28 cellular contexts compared by ENCODE assay signal in genomic region chr18:56330381-56331115, GRCh38.
"Had no signal": no experiment of that assay in that cellular context is flagged by ENCODE, and none has a peak within 500 bp of the region (broad histone marks: within the 10 kb centered on the region; RNA-seq: fewer than 3 reads in every experiment).

No MANE protein-coding gene starts in this region.

- H3K4me3 Mint-ChIP-seq: activated CD4-positive, alpha-beta memory T cell treated with anti-CD3 and anti-CD28 coated beads, Interleukin-2, amount 10 ng/mL, durations not matched to agents 7 days and 5 days; activated CD4-positive, alpha-beta T cell treated with anti-CD3 and anti-CD28 coated beads, Interleukin-2, amount 10 ng/mL, durations not matched to agents 7 days and 5 days; activated naive CD4-positive, alpha-beta T cell treated with anti-CD3 and anti-CD28 coated beads, Interleukin-2, amount 10 ng/mL, durations not matched to agents 7 days and 5 days; activated T-cell treated with anti-CD3 and anti-CD28 coated beads, Interleukin-2, amount 50 U/mL, for 24 hours; mesothelial cell of epicardium; naive thymus-derived CD4-positive, alpha-beta T cell; WTC11 had no signal

- H3K36me3 Mint-ChIP-seq: activated naive CD4-positive, alpha-beta T cell treated with anti-CD3 and anti-CD28 coated beads, Interleukin-2, amount 10 ng/mL, durations not matched to agents 7 days and 5 days; mesothelial cell of epicardium; naive thymus-derived CD4-positive, alpha-beta T cell; WTC11 had no signal

- H3K4me1 Mint-ChIP-seq: activated CD4-positive, alpha-beta memory T cell treated with anti-CD3 and anti-CD28 coated beads, Interleukin-2, amount 10 ng/mL, durations not matched to agents 7 days and 5 days; activated CD4-positive, alpha-beta T cell treated with anti-CD3 and anti-CD28 coated beads, Interleukin-2, amount 10 ng/mL, durations not matched to agents 7 days and 5 days; activated naive CD4-positive, alpha-beta T cell treated with anti-CD3 and anti-CD28 coated beads, Interleukin-2, amount 10 ng/mL, durations not matched to agents 7 days and 5 days; naive thymus-derived CD4-positive, alpha-beta T cell; WTC11 had no signal

- H3K27me3 Mint-ChIP-seq: activated CD4-positive, alpha-beta memory T cell treated with anti-CD3 and anti-CD28 coated beads, Interleukin-2, amount 10 ng/mL, durations not matched to agents 7 days and 5 days; activated CD4-positive, alpha-beta T cell treated with anti-CD3 and anti-CD28 coated beads, Interleukin-2, amount 10 ng/mL, durations not matched to agents 7 days and 5 days; activated naive CD4-positive, alpha-beta T cell treated with anti-CD3 and anti-CD28 coated beads, Interleukin-2, amount 10 ng/mL, durations not matched to agents 7 days and 5 days; activated T-cell treated with anti-CD3 and anti-CD28 coated beads, Interleukin-2, amount 50 U/mL, for 24 hours had no signal

- DNase-seq: activated CD4-positive, alpha-beta memory T cell treated with anti-CD3 and anti-CD28 coated beads, Interleukin-2, amount 10 ng/mL, durations not matched to agents 7 days and 5 days; activated CD4-positive, alpha-beta T cell treated with anti-CD3 and anti-CD28 coated beads for 1 hour; activated CD4-positive, alpha-beta T cell treated with anti-CD3 and anti-CD28 coated beads, Interleukin-2, amount 10 ng/mL, durations not matched to agents 7 days and 5 days; activated CD8-positive, alpha-beta memory T cell treated with anti-CD3 and anti-CD28 coated beads, Interleukin-2, amount 50 U/mL, for 48 hours; activated gamma-delta T cell; activated naive CD4-positive, alpha-beta T cell treated with anti-CD3 and anti-CD28 coated beads, Interleukin-2, amount 10 ng/mL, durations not matched to agents 7 days and 5 days; activated T-cell treated with anti-CD3 and anti-CD28 coated beads, Interleukin-2, amount 50 U/mL, for 24 hours; amniotic stem cell; caudate nucleus; effector CD4-positive, alpha-beta T cell; esophagus squamous epithelium; glutamatergic neuron; islet precursor cell; left ventricle myocardium superior; naive thymus-derived CD4-positive, alpha-beta T cell; nucleus accumbens; psoas muscle; spleen; stimulated activated naive CD4-positive, alpha-beta T cell treated with Interleukin-2 at 50 U/mL for 16 hours; T-helper 2 cell had no signal

- H3K27ac Mint-ChIP-seq: activated CD4-positive, alpha-beta memory T cell treated with anti-CD3 and anti-CD28 coated beads, Interleukin-2, amount 10 ng/mL, durations not matched to agents 7 days and 5 days; activated CD4-positive, alpha-beta T cell treated with anti-CD3 and anti-CD28 coated beads, Interleukin-2, amount 10 ng/mL, durations not matched to agents 7 days and 5 days; activated naive CD4-positive, alpha-beta T cell treated with anti-CD3 and anti-CD28 coated beads, Interleukin-2, amount 10 ng/mL, durations not matched to agents 7 days and 5 days; activated T-cell treated with anti-CD3 and anti-CD28 coated beads, Interleukin-2, amount 50 U/mL, for 24 hours; mesothelial cell of epicardium; naive thymus-derived CD4-positive, alpha-beta T cell; WTC11 had no signal

- H3K36me3 ChIP-seq: esophagus squamous epithelium, right atrium auricular region, spleen, tibial nerve had no signal

- H3K9me3 Mint-ChIP-seq: activated CD4-positive, alpha-beta T cell treated with anti-CD3 and anti-CD28 coated beads, Interleukin-2, amount 10 ng/mL, durations not matched to agents 7 days and 5 days; activated naive CD4-positive, alpha-beta T cell treated with anti-CD3 and anti-CD28 coated beads, Interleukin-2, amount 10 ng/mL, durations not matched to agents 7 days and 5 days; activated T-cell treated with anti-CD3 and anti-CD28 coated beads, Interleukin-2, amount 50 U/mL, for 24 hours; mesothelial cell of epicardium; WTC11 had no signal

- H3K9me3 ChIP-seq: esophagus squamous epithelium, psoas muscle, right atrium auricular region, spleen, tibial nerve had no signal

- ATAC-seq: left ventricle myocardium superior; naive thymus-derived CD4-positive, alpha-beta T cell; psoas muscle; WTC11 had no signal

- H3K4me1 ChIP-seq: parathyroid adenoma, psoas muscle, right atrium auricular region, spleen had no signal

- H3K4me3 ChIP-seq: esophagus squamous epithelium, hepatocyte, psoas muscle, right atrium auricular region, spleen, tibial nerve had no signal

- FAIRE-seq: astrocyte, frontal cortex had no signal

- H3K27me3 ChIP-seq: esophagus squamous epithelium, hepatocyte, right atrium auricular region, spleen, tibial nerve had no signal
